19 cellular contexts compared by ENCODE assay signal in the genomic region with DNA sequence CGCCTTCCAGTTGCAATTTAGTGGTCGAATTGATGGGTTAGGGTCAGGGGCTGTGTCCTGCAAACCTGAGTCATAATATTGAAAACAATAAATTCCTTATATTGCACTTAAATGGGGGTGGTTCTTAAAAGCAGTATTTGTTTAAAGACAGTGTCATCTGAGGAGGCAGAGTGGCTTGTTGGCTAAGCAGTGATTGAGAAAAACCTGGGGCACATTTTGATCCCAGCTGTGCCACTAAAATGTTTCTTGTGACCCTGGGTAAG.
"Had no signal": no experiment of that assay in that cellular context is flagged by ENCODE, and none has a peak within 500 bp of the region (broad histone marks: within the 10 kb centered on the region; RNA-seq: fewer than 3 reads in every experiment).

No MANE protein-coding gene starts in this region.

- H3K4me3 ChIP-seq: colonic mucosa, esophagus squamous epithelium, hepatocyte, spleen, testis, transverse colon had no signal

- H3K27ac ChIP-seq: colonic mucosa, esophagus squamous epithelium, foreskin keratinocyte, hepatocyte, neutrophil, spleen, testis, transverse colon had no signal

- H3K4me3 Mint-ChIP-seq: naive B cell; nephron; stimulated activated memory B cell treated with anti-CD40 and anti-IgM and Interleukin-4, amounts not matched to agents 10 μg/mL and 1 μg/mL and 100 μg/mL, for 72 hours; stimulated activated naive CD8-positive, alpha-beta T cell treated with anti-CD3 and anti-CD28 coated beads, Interleukin-15, amount 100 ng/mL, for 72 hours had no signal

- H3K27ac Mint-ChIP-seq: nephron; stimulated activated memory B cell treated with anti-CD40 and anti-IgM and Interleukin-4, amounts not matched to agents 10 μg/mL and 1 μg/mL and 100 μg/mL, for 72 hours; stimulated activated naive CD8-positive, alpha-beta T cell treated with anti-CD3 and anti-CD28 coated beads, Interleukin-15, amount 100 ng/mL, for 72 hours had no signal

- ATAC-seq: foreskin keratinocyte; sciatic nerve; stimulated activated memory B cell treated with anti-CD40 and anti-IgM and Interleukin-4, amounts not matched to agents 10 μg/mL and 1 μg/mL and 100 μg/mL, for 72 hours had no signal

- H3K27me3 ChIP-seq: colonic mucosa, esophagus squamous epithelium, foreskin keratinocyte, hepatocyte, neutrophil, spleen, testis, transverse colon had no signal

- H3K36me3 ChIP-seq: colonic mucosa, neutrophil, transverse colon had no signal

- H3K4me1 ChIP-seq: colonic mucosa, foreskin keratinocyte, testis had no signal

- H3K9me3 ChIP-seq: colonic mucosa, esophagus squamous epithelium, neutrophil, spleen, testis, transverse colon had no signal

- DNase-seq: dermis blood vessel endothelial cell; esophagus squamous epithelium; foreskin keratinocyte; head of caudate nucleus; kidney glomerular epithelial cell; mesendoderm; naive B cell; spleen; stimulated activated CD4-positive, alpha-beta T cell treated with anti-CD3 and anti-CD28 coated beads, Interleukin-15, amount 100 ng/mL, for 24 hours; stimulated activated CD4-positive, alpha-beta T cell treated with anti-CD3 and anti-CD28 coated beads, Interleukin-4, amount 100 ng/mL, for 24 hours; stimulated activated naive CD8-positive, alpha-beta T cell treated with anti-CD3 and anti-CD28 coated beads, Interleukin-15, amount 100 ng/mL, for 72 hours; testis; transverse colon had no signal

- H2AFZ ChIP-seq: hepatocyte had no signal

- H3K27me3 Mint-ChIP-seq: naive B cell; stimulated activated memory B cell treated with anti-CD40 and anti-IgM and Interleukin-4, amounts not matched to agents 10 μg/mL and 1 μg/mL and 100 μg/mL, for 72 hours; stimulated activated naive CD8-positive, alpha-beta T cell treated with anti-CD3 and anti-CD28 coated beads, Interleukin-15, amount 100 ng/mL, for 72 hours had no signal

- H3K9me3 Mint-ChIP-seq: naive B cell; nephron; stimulated activated memory B cell treated with anti-CD40 and anti-IgM and Interleukin-4, amounts not matched to agents 10 μg/mL and 1 μg/mL and 100 μg/mL, for 72 hours; stimulated activated naive CD8-positive, alpha-beta T cell treated with anti-CD3 and anti-CD28 coated beads, Interleukin-15, amount 100 ng/mL, for 72 hours had no signal

- H3K4me2 ChIP-seq: hepatocyte had no signal
